In genomic region chr1:108119500-108119899, GRCh38 we compare ENCODE assay signal across 17 cellular contexts.
"Had no signal": no experiment of that assay in that cellular context is flagged by ENCODE, and none has a peak within 500 bp of the region (broad histone marks: within the 10 kb centered on the region; RNA-seq: fewer than 3 reads in every experiment).

No MANE protein-coding gene starts in this region.

- H3K4me1 ChIP-seq: ascending aorta, breast epithelium, pancreas, stomach, testis had no signal

- ATAC-seq: activated CD4-positive, alpha-beta T cell treated with anti-CD3 and anti-CD28 coated beads for 36 hours; left lobe of liver; mucosa of descending colon; naive thymus-derived CD4-positive, alpha-beta T cell; pancreas had no signal

- H3K27ac ChIP-seq: ascending aorta, breast epithelium, dorsolateral prefrontal cortex, pancreas, stomach, testis, upper lobe of left lung had no signal

- DNase-seq: activated CD4-positive, alpha-beta memory T cell treated with anti-CD3 and anti-CD28 coated beads, Interleukin-2, amount 10 ng/mL, durations not matched to agents 7 days and 5 days; activated CD4-positive, alpha-beta T cell treated with anti-CD3 and anti-CD28 coated beads for 36 hours; activated naive CD4-positive, alpha-beta T cell treated with anti-CD3 and anti-CD28 coated beads, Interleukin-2, amount 10 ng/mL, durations not matched to agents 7 days and 5 days; activated T-cell treated with anti-CD3 and anti-CD28 coated beads, Interleukin-2, amount 50 U/mL, for 24 hours; dorsolateral prefrontal cortex; islet precursor cell; mammary epithelial cell; mucosa of descending colon; naive thymus-derived CD4-positive, alpha-beta T cell; pancreas; stimulated activated CD4-positive, alpha-beta T cell treated with anti-CD3 and anti-CD28 coated beads, Interleukin-1b, Interleukin-23, amount 100 ng/mL, for 48 hours; stomach; testis; upper lobe of left lung had no signal

- H3K4me3 ChIP-seq: ascending aorta, breast epithelium, dorsolateral prefrontal cortex, mucosa of descending colon, pancreas, stomach, testis, upper lobe of left lung had no signal

- H3K36me3 ChIP-seq: ascending aorta, breast epithelium, pancreas, stomach, upper lobe of left lung had no signal

- H3K27me3 ChIP-seq: ascending aorta, breast epithelium, dorsolateral prefrontal cortex, pancreas, testis, upper lobe of left lung had no signal

- H3K9me3 ChIP-seq: ascending aorta, breast epithelium, mucosa of descending colon, pancreas, stomach, testis, upper lobe of left lung had no signal
